23 cellular contexts compared by ENCODE assay signal in genomic region chr7:148466120-148466519, GRCh38.
"Had no signal": no experiment of that assay in that cellular context is flagged by ENCODE, and none has a peak within 500 bp of the region (broad histone marks: within the 10 kb centered on the region; RNA-seq: fewer than 3 reads in every experiment).

No MANE protein-coding gene starts in this region.

- H3K27me3 ChIP-seq: dorsolateral prefrontal cortex, esophagus muscularis mucosa, foreskin keratinocyte, gastroesophageal sphincter, hepatocyte had no signal

- H3K4me1 Mint-ChIP-seq: immature natural killer cell, naive B cell had no signal

- H2AFZ ChIP-seq: hepatocyte had no signal

- H3K4me2 ChIP-seq: hepatocyte had no signal

- H3K9me3 Mint-ChIP-seq: immature natural killer cell had no signal

- H3K4me3 Mint-ChIP-seq: immature natural killer cell, mesothelial cell of epicardium, naive B cell had no signal

- H3K4me1 ChIP-seq: esophagus muscularis mucosa, foreskin keratinocyte, gastroesophageal sphincter, heart left ventricle, lower lobe of right lung had no signal

- H3K27ac Mint-ChIP-seq: immature natural killer cell, mesothelial cell of epicardium had no signal

- DNase-seq: dermis blood vessel endothelial cell; dorsolateral prefrontal cortex; effector CD4-positive, alpha-beta T cell; effector memory CD4-positive, alpha-beta T cell; foreskin keratinocyte; heart left ventricle; hypothalamus; immature natural killer cell; islet precursor cell; kidney; kidney glomerular epithelial cell; left colon; left ventricle myocardium superior; lower lobe of right lung; mesenchymal stem cell; mucosa of descending colon; naive B cell had no signal

- H3K79me2 ChIP-seq: hepatocyte had no signal

- H3K36me3 ChIP-seq: esophagus muscularis mucosa, gastroesophageal sphincter, heart left ventricle, lower lobe of right lung had no signal

- H3K27ac ChIP-seq: coronary artery, dorsolateral prefrontal cortex, esophagus muscularis mucosa, foreskin keratinocyte, gastroesophageal sphincter, heart left ventricle, hepatocyte, lower lobe of right lung had no signal

- H3K9me3 ChIP-seq: esophagus muscularis mucosa, gastroesophageal sphincter, lower lobe of right lung, mucosa of descending colon had no signal

- H3K4me3 ChIP-seq: coronary artery, dorsolateral prefrontal cortex, esophagus muscularis mucosa, gastroesophageal sphincter, heart left ventricle, hepatocyte, lower lobe of right lung, mucosa of descending colon had no signal

- ATAC-seq: foreskin keratinocyte, gastroesophageal sphincter, heart left ventricle, left colon, left lobe of liver, left ventricle myocardium superior, lower lobe of right lung, mucosa of descending colon had no signal

- H3K36me3 Mint-ChIP-seq: immature natural killer cell, mesothelial cell of epicardium, naive B cell had no signal
